8 cellular contexts compared by ENCODE assay signal in genomic region chr9:129175825-129176633, GRCh38. TPM values are rescaled to one million over a fixed set of nuclear protein-coding genes. Genes with fewer than 3 reads are reported as not detected.
DNase-seq lines count a peak whose midpoint lies in the region; ATAC-seq, FAIRE-seq and TF ChIP-seq lines count a peak whose summit lies in the region.

No MANE protein-coding gene starts in this region.

- peak overlapping the region; percentile 67 for H3K9ac ChIP-seq in Karpas-422 (ENCODE audit: low read length)
- no peak overlapping the region for H3K9ac ChIP-seq in parathyroid adenoma

- H2AFZ ChIP-seq in Karpas-422 (ENCODE audit: low read length) (peak overlapping the region; percentile 90), parathyroid adenoma (peak overlapping the region; percentile 59)

- H3K9me2 ChIP-seq in Karpas-422 (replicated peaks; ENCODE audit: insufficient read depth, low read length) = no peaks in the 10 kb centered on the region

- H3K4me1 ChIP-seq in Karpas-422 (ENCODE audit: low read length) (peaks cover 46% of the 10 kb centered on the region), parathyroid adenoma (peaks cover 5% of the 10 kb centered on the region)

- H3K9me3 ChIP-seq in Karpas-422 (ENCODE audit: low read length) (no peaks in the 10 kb centered on the region), parathyroid adenoma (ENCODE audit: control insufficient read depth, low read length) (no peaks in the 10 kb centered on the region)

- peak; percentile 80 for DNase-seq in Karpas-422
- peak; percentile 71 for DNase-seq in SKM-1 (lab: John Stamatoyannopoulos, UW; ENCODE audit: unreplicated experiment)
- DNase-seq in astrocyte of the cerebellum (ENCODE audit: low read depth) = peak; percentile 69
- DNase-seq in left ventricle myocardium superior = peak; percentile 85

- H3K27me3 ChIP-seq in Karpas-422 (ENCODE audit: low read length) (no peaks in the 10 kb centered on the region; the same call in 1 of the 2 replicates), parathyroid adenoma (ENCODE audit: control insufficient read depth, insufficient read depth, low read length) (no peaks in the 10 kb centered on the region)

- peaks cover 6% of the 10 kb centered on the region; the same call in 1 of the 2 replicates for H4K20me1 ChIP-seq in Karpas-422 (ENCODE audit: insufficient read depth, low read depth, low read length)

- in situ Hi-C loops in astrocyte of the cerebellum (cut with HindIII; ENCODE audit: low sequenced_read_pairs) = no loop called here

- intact Hi-C loops in left ventricle myocardium superior (cut with micrococcal nuclease) = no loop called here

- H3K27ac ChIP-seq in Karpas-422 (ENCODE audit: low read length) = no peak overlapping the region
- peak overlapping the region; percentile 85 for H3K27ac ChIP-seq in parathyroid adenoma

- TF ChIP-seq CTCF in astrocyte of the cerebellum (IDR thresholded peaks at IDR 0.05; ENCODE audit: low read depth, low read length, missing control alignments) (no peak), parathyroid adenoma (IDR thresholded peaks at IDR 0.05) (no peak)

- peak; percentile 49 for ATAC-seq in left ventricle myocardium superior
- ATAC-seq in HG03520 (IDR thresholded peaks at IDR 0.05; ENCODE audit: unreplicated experiment) = no peak
- no peak for ATAC-seq in GM21576 (IDR thresholded peaks at IDR 0.05; ENCODE audit: unreplicated experiment)

- H3K36me3 ChIP-seq in Karpas-422 (ENCODE audit: insufficient read depth, low read length) (no peaks in the 10 kb centered on the region), parathyroid adenoma (ENCODE audit: control insufficient read depth, insufficient read depth, low read length) (no peaks in the 10 kb centered on the region)

- H3K4me2 ChIP-seq in Karpas-422 (ENCODE audit: low read depth, low read length, poor library complexity, severe bottlenecking) = peak overlapping the region; percentile 97
- peak overlapping the region; percentile 100 for H3K4me2 ChIP-seq in parathyroid adenoma (ENCODE audit: low read length)

- no peaks in the 10 kb centered on the region for H3K79me2 ChIP-seq in Karpas-422 (ENCODE audit: low read length)
- H3K79me2 ChIP-seq in parathyroid adenoma = no peaks in the 10 kb centered on the region

- H3K4me3 ChIP-seq in Karpas-422 (ENCODE audit: low read length) (peak overlapping the region; percentile 74), astrocyte of the cerebellum (ENCODE audit: low read depth, low read length) (peak overlapping the region; percentile 94), parathyroid adenoma (ENCODE audit: low read depth, low read length) (peak overlapping the region; percentile 82)

- peak; percentile 98 for FAIRE-seq in G401.6 (lab: Jason Lieb, UNC)

RNA-seq across cellular contexts. Expression of gene IER5L, which starts 2.0 kb away (rescaled TPM):
- 0.48 and 2.3 TPM in 2 replicates for total RNA-seq in Karpas-422 (2014; rRNA removed; shearing (Covaris generic); ENCODE audit: low replicate concordance)
- total RNA-seq in left ventricle myocardium superior = 3.5 TPM
